In the genomic region with DNA sequence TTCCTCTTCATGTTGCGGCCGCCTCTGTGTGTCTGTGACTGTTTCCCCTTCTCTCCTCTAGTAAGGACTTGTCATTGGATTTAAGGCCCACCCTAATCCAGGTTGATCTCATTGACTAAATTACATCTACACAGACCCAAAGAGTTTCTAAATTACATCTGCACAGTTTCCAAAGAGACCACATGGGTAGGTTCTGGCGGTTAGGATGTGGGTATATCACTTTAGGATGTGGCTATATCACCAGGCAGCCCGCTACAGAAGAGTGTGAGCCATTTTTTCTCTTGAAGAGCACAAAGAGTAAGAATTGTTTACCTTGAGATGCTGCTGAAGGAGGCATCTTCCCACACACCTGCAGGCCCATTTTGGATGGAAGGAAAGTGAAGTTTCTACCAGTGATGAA, we compare ENCODE assay signal across 14 cellular contexts. TPM values are rescaled to one million over a fixed set of nuclear protein-coding genes. Genes with fewer than 3 reads are reported as not detected.
"Had no signal": no experiment of that assay in that cellular context is flagged by ENCODE, and none has a peak within 500 bp of the region (broad histone marks: within the 10 kb centered on the region; RNA-seq: fewer than 3 reads in every experiment).

No MANE protein-coding gene starts in this region.

RNA-seq across cellular contexts. Expression of gene CA5A, which starts 45.0 kb away (rescaled TPM):
- total RNA-seq: breast epithelium; endodermal cell; esophagus squamous epithelium; gastrocnemius medialis; left cardiac atrium; pulmonary artery endothelial cell; right cardiac atrium; Right ventricle myocardium inferior; SJSA1; skeletal muscle tissue; T-helper 1 cell treated with Interleukin-12 subunit alpha and Interleukin-12 subunit beta and Interleukin-4 antibody, amounts not matched to agents 30 ng/mL and 1 ng/mL, for 36 hours; thyroid gland; upper lobe of right lung had no signal
- polyA plus RNA-seq: neural cell, right cardiac atrium had no signal
